Comparison of ENCODE assay signal across 8 cellular contexts in genomic region chr11:10294289-10294953, GRCh38. TPM values are rescaled to one million over a fixed set of nuclear protein-coding genes. Genes with fewer than 3 reads are reported as not detected.
A peak's percentile ranks its signal among the peaks of the same experiment; 100 is the strongest.
DNase-seq lines count a peak whose midpoint lies in the region; ATAC-seq and TF ChIP-seq lines count a peak whose summit lies in the region.

No MANE protein-coding gene starts in this region.

- H3K79me1 ChIP-seq in mesendoderm (ENCODE audit: low read length): peaks cover 4% of the 10 kb centered on the region

- H3K27me3 ChIP-seq in SJCRH30: no peaks in the 10 kb centered on the region
- no peaks in the 10 kb centered on the region for H3K27me3 ChIP-seq in endodermal cell (ENCODE audit: control insufficient read depth, insufficient read depth, low read length, poor library complexity, severe bottlenecking)
- H3K27me3 ChIP-seq in mesendoderm (ENCODE audit: insufficient read depth, low read length, poor library complexity): no peaks in the 10 kb centered on the region

- peaks cover 40% of the 10 kb centered on the region for H3K4me1 Mint-ChIP-seq in activated CD8-positive, alpha-beta memory T cell treated with anti-CD3 and anti-CD28 coated beads, Interleukin-2, amount 10 ng/mL, durations not matched to agents 7 days and 5 days
- peaks cover 28% of the 10 kb centered on the region for H3K4me1 Mint-ChIP-seq in endodermal cell

- H2BK120ac ChIP-seq in mesendoderm (ENCODE audit: low read depth, low read length): peak overlapping the region; percentile 63

- H2AK5ac ChIP-seq in mesendoderm (ENCODE audit: low read length): no peak overlapping the region

- H3K79me2 ChIP-seq in mesendoderm (ENCODE audit: control insufficient read depth, insufficient read depth, low read length): peaks cover 14% of the 10 kb centered on the region

- peak overlapping the region; percentile 79 for H2BK5ac ChIP-seq in mesendoderm (ENCODE audit: low read length)

- no peak overlapping the region for H4K5ac ChIP-seq in mesendoderm (ENCODE audit: low read length)

- peak overlapping the region; percentile 93 for H3K4ac ChIP-seq in mesendoderm (ENCODE audit: low read depth, low read length)

- H3K4me2 ChIP-seq in mesendoderm (ENCODE audit: low read length): peak overlapping the region; percentile 77

- H3K9ac ChIP-seq in endodermal cell (ENCODE audit: extremely low read depth, low read length, poor library complexity, severe bottlenecking): peak overlapping the region; percentile 71
- H3K9ac ChIP-seq in mesendoderm (ENCODE audit: low read length): peak overlapping the region; percentile 90

- H3K4me3 ChIP-seq in SJCRH30 (peak overlapping the region; percentile 82), endodermal cell (ENCODE audit: low read length) (peak overlapping the region; percentile 96), mesendoderm (ENCODE audit: low read length) (peak overlapping the region; percentile 50)

- H3K36me3 ChIP-seq in SJCRH30 (no peaks in the 10 kb centered on the region), endodermal cell (ENCODE audit: control insufficient read depth, insufficient read depth, low read length) (peaks cover 3% of the 10 kb centered on the region), mesendoderm (ENCODE audit: control insufficient read depth, insufficient read depth, low read length) (no peaks in the 10 kb centered on the region)

- H3K23ac ChIP-seq in mesendoderm (ENCODE audit: low read length): no peak overlapping the region

- H3K27ac ChIP-seq in SJCRH30 (peak overlapping the region; percentile 67), endodermal cell (ENCODE audit: low read depth, low read length) (peak overlapping the region; percentile 32), mesendoderm (ENCODE audit: low read depth, low read length) (peak overlapping the region; percentile 96)

- H3K36me3 Mint-ChIP-seq in activated CD8-positive, alpha-beta memory T cell treated with anti-CD3 and anti-CD28 coated beads, Interleukin-2, amount 10 ng/mL, durations not matched to agents 7 days and 5 days: peaks cover 5% of the 10 kb centered on the region
- H3K36me3 Mint-ChIP-seq in endodermal cell (ENCODE audit: low read depth): peaks cover 3% of the 10 kb centered on the region

- H3K18ac ChIP-seq in mesendoderm (ENCODE audit: low read length): peak overlapping the region; percentile 78

- DNase-seq in activated CD8-positive, alpha-beta memory T cell treated with anti-CD3 and anti-CD28 coated beads, Interleukin-2, amount 10 ng/mL, durations not matched to agents 7 days and 5 days: no peak
- DNase-seq in activated CD8-positive, alpha-beta memory T cell treated with anti-CD3 and anti-CD28 coated beads for 24 hours: no peak
- peak; percentile 56 to 70 for DNase-seq in SJCRH30
- DNase-seq in endodermal cell: peak; percentile 77
- DNase-seq in mesendoderm: peak; percentile 66
- peak; percentile 56 for DNase-seq in ureter (ENCODE audit: low spot score)
- no peak for DNase-seq in dedifferentiated amniotic fluid mesenchymal stem cell (ENCODE audit: extremely low spot score)

- peak overlapping the region; percentile 97 for H3K56ac ChIP-seq in mesendoderm (ENCODE audit: low read length)

- no peaks in the 10 kb centered on the region for H3K9me3 ChIP-seq in SJCRH30 (replicated peaks)
- H3K9me3 ChIP-seq in endodermal cell (ENCODE audit: control insufficient read depth, low read length): no peaks in the 10 kb centered on the region

- H3K4me3 Mint-ChIP-seq in activated CD8-positive, alpha-beta memory T cell treated with anti-CD3 and anti-CD28 coated beads, Interleukin-2, amount 10 ng/mL, durations not matched to agents 7 days and 5 days: peak overlapping the region; percentile 70
- H3K4me3 Mint-ChIP-seq in endodermal cell: peak overlapping the region; percentile 76

- no peak overlapping the region for H3K27ac Mint-ChIP-seq in activated CD8-positive, alpha-beta memory T cell treated with anti-CD3 and anti-CD28 coated beads, Interleukin-2, amount 10 ng/mL, durations not matched to agents 7 days and 5 days
- peak overlapping the region; percentile 88 for H3K27ac Mint-ChIP-seq in endodermal cell

- H4K8ac ChIP-seq in mesendoderm (ENCODE audit: low read depth, low read length): no peak overlapping the region

- H3K27me3 Mint-ChIP-seq in activated CD8-positive, alpha-beta memory T cell treated with anti-CD3 and anti-CD28 coated beads, Interleukin-2, amount 10 ng/mL, durations not matched to agents 7 days and 5 days: peaks cover 57% of the 10 kb centered on the region
- peaks cover 38% of the 10 kb centered on the region for H3K27me3 Mint-ChIP-seq in endodermal cell (ENCODE audit: insufficient read depth)

- H3K4me1 ChIP-seq in SJCRH30: peaks cover 12% of the 10 kb centered on the region
- no peaks in the 10 kb centered on the region for H3K4me1 ChIP-seq in endodermal cell (ENCODE audit: control insufficient read depth, insufficient read depth, low read length)
- H3K4me1 ChIP-seq in mesendoderm (ENCODE audit: control insufficient read depth, low read depth, low read length): peaks cover 3% of the 10 kb centered on the region

- CTCF ChIA-PET in activated CD8-positive, alpha-beta memory T cell treated with anti-CD3 and anti-CD28 coated beads, Interleukin-2, amount 10 ng/mL, durations not matched to agents 7 days and 5 days (lab: Charles Lee): interaction anchor here (1.3 to 6.1 kb wide), 2 partner anchors 11 to 13 kb away, joined by 3 to 42 read pairs; no protein-coding TSS in a partner anchor

- H2BK15ac ChIP-seq in mesendoderm (replicated peaks; ENCODE audit: low read depth): no peak overlapping the region

- TF ChIP-seq CTCF in endodermal cell (conservative IDR thresholded peaks at IDR 0.05): no peak

- WGBS in endodermal cell (ENCODE audit: insufficient coverage in 1 of 2, insufficient read length in 1 of 2), 2 experiments: 0 to 1% methylated on average over 16 to 43 of the region's 46 CpGs
- WGBS in mesendoderm (ENCODE audit: extremely low coverage, insufficient coverage, low lambda C conversion rate): no CpG with 5 or more reads among the region's 46 CpGs

- no peaks in the 10 kb centered on the region for H3K9me3 Mint-ChIP-seq in activated CD8-positive, alpha-beta memory T cell treated with anti-CD3 and anti-CD28 coated beads, Interleukin-2, amount 10 ng/mL, durations not matched to agents 7 days and 5 days (ENCODE audit: low read depth)
- H3K9me3 Mint-ChIP-seq in endodermal cell: no peaks in the 10 kb centered on the region

- no peak for ATAC-seq in activated CD8-positive, alpha-beta memory T cell treated with anti-CD3 and anti-CD28 coated beads, Interleukin-2, amount 10 ng/mL, durations not matched to agents 7 days and 5 days
- ATAC-seq in HG03460 (IDR thresholded peaks at IDR 0.05; ENCODE audit: unreplicated experiment): no peak

RNA-seq across cellular contexts. Expression of gene SBF2, which starts 0.4 kb away (rescaled TPM):
- total RNA-seq in activated CD8-positive, alpha-beta memory T cell treated with anti-CD3 and anti-CD28 coated beads, Interleukin-2, amount 10 ng/mL, durations not matched to agents 7 days and 5 days: 1 to 10 TPM; 4.6 to 8.3 TPM
- total RNA-seq in SJCRH30 (2014; rRNA removed; shearing (Covaris generic)): 31.8 and 34.7 TPM in 2 replicates
- 10 to 100 TPM; 27.1 to 32.5 TPM for total RNA-seq in endodermal cell
- 24.3 TPM for polyA plus RNA-seq in endodermal cell (2013, experiment 1 of 2)
- 23.7 TPM for polyA plus RNA-seq in endodermal cell (2013, experiment 2 of 2)
- polyA plus RNA-seq in mesendoderm (2013, experiment 1 of 2): 14.5 TPM
- 15.3 TPM for polyA plus RNA-seq in mesendoderm (2013, experiment 2 of 2)
- 90.7 TPM for total RNA-seq in ureter

RNA-seq across cellular contexts. Expression of gene ADM, which starts 10.5 kb away (rescaled TPM):
- total RNA-seq in activated CD8-positive, alpha-beta memory T cell treated with anti-CD3 and anti-CD28 coated beads, Interleukin-2, amount 10 ng/mL, durations not matched to agents 7 days and 5 days: 1 to 10 TPM in 1 of 2 experiments, under 1 TPM in 1; 0.54 to 3.7 TPM
- total RNA-seq in SJCRH30 (2014; rRNA removed; shearing (Covaris generic)): 2.2 and 2.3 TPM in 2 replicates
- total RNA-seq in endodermal cell: 10 to 100 TPM; 20.6 to 35.5 TPM
- 38.5 TPM for polyA plus RNA-seq in endodermal cell (2013, experiment 1 of 2)
- polyA plus RNA-seq in endodermal cell (2013, experiment 2 of 2): 38.1 TPM
- 12.6 TPM for polyA plus RNA-seq in mesendoderm (2013, experiment 1 of 2)
- 15.2 TPM for polyA plus RNA-seq in mesendoderm (2013, experiment 2 of 2)
- total RNA-seq in ureter: 21.9 TPM

Comparison
In these comparisons a context has a peak if more than half of its experiments do, and no peak if none do; other contexts are left out.
1. DNase-seq: peak in SJCRH30 (2 of 2), endodermal cell (single experiment), mesendoderm (single experiment) and ureter (single experiment); none in activated CD8-positive, alpha-beta memory T cell treated with anti-CD3 and anti-CD28 coated beads, Interleukin-2, amount 10 ng/mL, durations not matched to agents 7 days and 5 days (single experiment), activated CD8-positive, alpha-beta memory T cell treated with anti-CD3 and anti-CD28 coated beads for 24 hours (single experiment) and dedifferentiated amniotic fluid mesenchymal stem cell (single experiment).
2. H3K27ac ChIP-seq: peak in every context shown above with its lines; median percentile 96 in mesendoderm; 67 in SJCRH30; 32 in endodermal cell.
3. Peak in every context shown above with its lines, with median percentiles within 50 percentile points of each other: H3K4me3 ChIP-seq.